Comparison of ENCODE assay signal across 15 cellular contexts in genomic region chrX:53195401-53195800, GRCh38. TPM values are rescaled to one million over a fixed set of nuclear protein-coding genes. Genes with fewer than 3 reads are reported as not detected.
DNase-seq lines count a peak whose midpoint lies in the region; ATAC-seq lines count a peak whose summit lies in the region.
"Had no signal": no experiment of that assay in that cellular context is flagged by ENCODE, and none has a peak within 500 bp of the region (broad histone marks: within the 10 kb centered on the region; RNA-seq: fewer than 3 reads in every experiment).

No MANE protein-coding gene starts in this region.

- H3K36me3 ChIP-seq in CD4-positive, alpha-beta memory T cell (ENCODE audit: insufficient read depth, low read length): peaks cover 54% of the 10 kb centered on the region

- no peaks in the 10 kb centered on the region for H3K9me3 ChIP-seq in CD4-positive, alpha-beta memory T cell (ENCODE audit: control insufficient read depth in 1 of 2, low read length in 2 of 2)
- H3K9me3 ChIP-seq: Peyer's patch, SJSA1 had no signal

- no peak overlapping the region for H3K4me3 ChIP-seq in CD4-positive, alpha-beta memory T cell (ENCODE audit: low read length in 2 of 2)
- H3K4me3 ChIP-seq: Peyer's patch, SJSA1 had no signal

- intact Hi-C loops in CD4-positive, alpha-beta memory T cell (cut with micrococcal nuclease): no loop called here

- no peaks in the 10 kb centered on the region for H3K27me3 ChIP-seq in CD4-positive, alpha-beta memory T cell (ENCODE audit: insufficient read depth, low read length)
- H3K27me3 ChIP-seq: Peyer's patch, SJSA1 had no signal

- DNase-seq in CD4-positive, alpha-beta memory T cell: no peak
- DNase-seq in G401 (ENCODE audit: low spot score) (peak; percentile 54), cerebellar cortex (ENCODE audit: low spot score) (peak; percentile 51), HCEC 1CT (no peak), LoVo (ENCODE audit: low spot score) (no peak), COLO668 (lab: John Stamatoyannopoulos, UW; ENCODE audit: unreplicated experiment) (no peak)
- no peak for DNase-seq in naive thymus-derived CD8-positive, alpha-beta T cell
- DNase-seq: GDM1; GOT3; NCI-H1694 treated with DMSO at 0.1 percent for 48 hours; NCI-H510A; NCI-H748 treated with DMSO at 0.1 percent for 48 hours; NK-92 treated with Interleukin-12 subunit alpha and Interleukin-12 subunit beta, amount 100 ng/mL, for 24 hours; Peyer's patch had no signal

- H3K4me1 Mint-ChIP-seq in CD4-positive, alpha-beta memory T cell: no peaks in the 10 kb centered on the region
- H3K4me1 Mint-ChIP-seq in naive thymus-derived CD8-positive, alpha-beta T cell: peaks cover 0 to 2% (median 0%) of the 10 kb centered on the region in 4 donors

- ATAC-seq in naive thymus-derived CD8-positive, alpha-beta T cell: no peak

- in situ Hi-C loops in G401 (cut with HindIII; ENCODE audit: low sequenced_read_pairs): no loop called here

- no peaks in the 10 kb centered on the region for H3K27me3 Mint-ChIP-seq in CD4-positive, alpha-beta memory T cell
- no peaks in the 10 kb centered on the region for H3K27me3 Mint-ChIP-seq in naive thymus-derived CD8-positive, alpha-beta T cell

- H3K9me3 Mint-ChIP-seq in CD4-positive, alpha-beta memory T cell: peaks cover 0 to 1% (median 0%) of the 10 kb centered on the region in 8 donors
- no peaks in the 10 kb centered on the region for H3K9me3 Mint-ChIP-seq in naive thymus-derived CD8-positive, alpha-beta T cell

- POLR2A ChIA-PET in CD4-positive, alpha-beta memory T cell (lab: Charles Lee; ENCODE audit: partially characterized antibody): no interaction called here
- POLR2A ChIA-PET in naive thymus-derived CD8-positive, alpha-beta T cell (lab: Charles Lee): no interaction called here

- H3K27ac ChIP-seq in CD4-positive, alpha-beta memory T cell (ENCODE audit: low read depth, low read length): no peak overlapping the region
- H3K27ac ChIP-seq: Peyer's patch, SJSA1 had no signal

- peak overlapping the region in 5 of 7 donors; percentile 11 to 78 (median 33) for H3K27ac Mint-ChIP-seq in CD4-positive, alpha-beta memory T cell
- peak overlapping the region in 7 of 10 donors; percentile 5 to 89 (median 68) for H3K27ac Mint-ChIP-seq in naive thymus-derived CD8-positive, alpha-beta T cell

- H3K4me3 Mint-ChIP-seq in CD4-positive, alpha-beta memory T cell: no peak overlapping the region
- no peak overlapping the region for H3K4me3 Mint-ChIP-seq in naive thymus-derived CD8-positive, alpha-beta T cell

- no peaks in the 10 kb centered on the region for H3K4me1 ChIP-seq in CD4-positive, alpha-beta memory T cell (ENCODE audit: insufficient read depth, low read length)
- H3K4me1 ChIP-seq: Peyer's patch, SJSA1 had no signal

- CTCF ChIA-PET in CD4-positive, alpha-beta memory T cell (lab: Charles Lee; ENCODE audit: partially characterized antibody): no interaction called here

- peaks cover 54 to 65% of the 10 kb centered on the region in 2 donors for H3K36me3 Mint-ChIP-seq in CD4-positive, alpha-beta memory T cell
- peaks cover 2 to 58% (median 9%) of the 10 kb centered on the region in 3 donors for H3K36me3 Mint-ChIP-seq in naive thymus-derived CD8-positive, alpha-beta T cell

RNA-seq across cellular contexts. Expression of gene KDM5C, which starts 29.6 kb away (rescaled TPM):
- 100 to 1,000 TPM; 120 to 127 TPM for total RNA-seq in CD4-positive, alpha-beta memory T cell
- polyA plus RNA-seq in CD4-positive, alpha-beta memory T cell: 10 to 100 TPM in 1 of 2 donors, 1 to 10 TPM in 1; 8.0 to 26.2 TPM
- 69.8 and 76.3 TPM in 2 replicates for total RNA-seq in G401 (2014; rRNA removed; shearing (Covaris generic))
- 100 to 1,000 TPM; 147 to 153 TPM for total RNA-seq in naive thymus-derived CD8-positive, alpha-beta T cell
- polyA plus RNA-seq in naive thymus-derived CD8-positive, alpha-beta T cell: 10 to 100 TPM; 21.0 to 26.5 (median 23.6) TPM

Comparison
In these comparisons a context has a peak if more than half of its experiments do, and no peak if none do; other contexts are left out.
1. DNase-seq: peak in G401 (single experiment) and cerebellar cortex (single experiment); none in CD4-positive, alpha-beta memory T cell (0 of 5), naive thymus-derived CD8-positive, alpha-beta T cell (0 of 10), HCEC 1CT (single experiment), LoVo (single experiment) and COLO668 (single experiment).